16 cellular contexts compared by ENCODE assay signal in the genomic region with DNA sequence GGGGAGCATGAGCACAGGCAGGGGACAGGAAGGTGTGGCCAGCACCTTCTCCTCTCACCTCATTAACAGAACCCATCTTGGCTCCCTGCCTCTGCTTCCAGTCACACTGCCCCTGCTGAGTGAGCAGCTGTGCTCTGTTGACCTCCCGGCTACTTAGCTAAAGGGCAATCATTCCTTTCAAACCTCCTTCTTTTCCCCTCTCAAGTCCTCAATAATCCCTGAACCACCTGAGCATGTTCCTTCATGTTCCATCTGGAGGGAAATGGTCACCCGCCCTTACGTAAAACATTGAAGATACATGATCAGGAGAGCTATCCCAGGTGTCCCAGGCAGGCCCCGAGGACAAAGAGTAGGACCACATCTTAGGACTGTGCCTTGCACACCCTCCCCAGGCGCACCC. TPM values are rescaled to one million over a fixed set of nuclear protein-coding genes. Genes with fewer than 3 reads are reported as not detected.
DNase-seq lines count a peak whose midpoint lies in the region; ATAC-seq, FAIRE-seq and TF ChIP-seq lines count a peak whose summit lies in the region.
"Had no signal": no experiment of that assay in that cellular context is flagged by ENCODE, and none has a peak within 500 bp of the region (broad histone marks: within the 10 kb centered on the region; RNA-seq: fewer than 3 reads in every experiment).

No MANE protein-coding gene starts in this region.

- dilution Hi-C loops in keratinocyte (cut with MboI; ENCODE audit: extremely low pct_ligation_motif_present, low sequenced_read_pairs): no loop called here

- H3K27ac ChIP-seq in RWPE2 (ENCODE audit: poor library complexity, severe bottlenecking) (peak overlapping the region; percentile 80), keratinocyte (ENCODE audit: control insufficient read depth, insufficient read depth, low read length) (peak overlapping the region; percentile 90)
- H3K27ac ChIP-seq: parathyroid adenoma had no signal

- H3K4me1 ChIP-seq in RWPE2 (ENCODE audit: insufficient read depth, poor library complexity, severe bottlenecking) (peaks cover 29% of the 10 kb centered on the region), keratinocyte (ENCODE audit: control insufficient read depth, extremely low read depth, insufficient read depth, low read length) (peaks cover 29% of the 10 kb centered on the region)
- H3K4me1 ChIP-seq: parathyroid adenoma had no signal

- no peaks in the 10 kb centered on the region for H4K20me1 ChIP-seq in keratinocyte (ENCODE audit: control insufficient read depth, extremely low read depth, insufficient read depth, low read length)

- H3K9me3 ChIP-seq in RWPE2 (ENCODE audit: severe bottlenecking) (no peaks in the 10 kb centered on the region), keratinocyte (ENCODE audit: control insufficient read depth, low read depth, low read length) (no peaks in the 10 kb centered on the region)

- no peak for TF ChIP-seq POLR2A in GM12892 (IDR thresholded peaks at IDR 0.05; ENCODE audit: low read depth, low read length)

- DNase-seq in A172 (ENCODE audit: low spot score): peak; percentile 51
- DNase-seq in DMS79 treated with DMSO at 0.1 percent for 48 hours (lab: John Stamatoyannopoulos, UW): peak; percentile 87
- no peak for DNase-seq in RWPE2 (ENCODE audit: low spot score)
- DNase-seq in keratinocyte (ENCODE audit: low read depth, low spot score): no peak
- no peak for DNase-seq in NCI-H2196 (lab: John Stamatoyannopoulos, UW; ENCODE audit: unreplicated experiment)
- DNase-seq in GM12892 (ENCODE audit: insufficient read length): no peak
- no peak for DNase-seq in SIG-M5 (lab: John Stamatoyannopoulos, UW)
- no peak for DNase-seq in NCI-H345 treated with DMSO at 0.1 percent for 48 hours (lab: John Stamatoyannopoulos, UW; ENCODE audit: unreplicated experiment)
- DNase-seq: activated CD8-positive, alpha-beta T cell treated with anti-CD3 and anti-CD28 coated beads, Interleukin-2, amount 10 ng/mL, durations not matched to agents 7 days and 5 days; amniotic stem cell; effector CD4-positive, alpha-beta T cell; head of caudate nucleus; NCI-H1105; T-helper 17 cell had no signal

- peak overlapping the region; percentile 91 for H2AFZ ChIP-seq in keratinocyte (ENCODE audit: control insufficient read depth, low read length)
- H2AFZ ChIP-seq: parathyroid adenoma had no signal

- H3K9ac ChIP-seq in keratinocyte (ENCODE audit: control insufficient read depth, extremely low read depth, insufficient read depth, low read length): peak overlapping the region; percentile 59
- H3K9ac ChIP-seq: parathyroid adenoma had no signal

- peak; percentile 62 for ATAC-seq in RWPE2 (ENCODE audit: low read depth)
- ATAC-seq: activated CD8-positive, alpha-beta T cell treated with anti-CD3 and anti-CD28 coated beads, Interleukin-2, amount 10 ng/mL, durations not matched to agents 7 days and 5 days; T-helper 17 cell had no signal

- no peaks in the 10 kb centered on the region for H3K79me2 ChIP-seq in keratinocyte (ENCODE audit: control insufficient read depth, insufficient read depth, low read length)
- H3K79me2 ChIP-seq: parathyroid adenoma had no signal

- H3K36me3 ChIP-seq in RWPE2 (ENCODE audit: low read depth): peaks cover 77% of the 10 kb centered on the region
- peaks cover 9 to 11% of the 10 kb centered on the region in 2 experiments for H3K36me3 ChIP-seq in keratinocyte (ENCODE audit: control insufficient read depth in 2 of 2, extremely low read depth in 1 of 2, insufficient read depth in 2 of 2, low read length in 2 of 2)

- TF ChIP-seq CTCF in RWPE2 (IDR thresholded peaks at IDR 0.05; ENCODE audit: poor library complexity, severe bottlenecking) (no peak), keratinocyte (optimal IDR thresholded peaks at IDR 0.05 in 1 of 3, IDR thresholded peaks at IDR 0.05 in 1 of 3, conservative IDR thresholded peaks at IDR 0.05 in 1 of 3; ENCODE audit: extremely low read depth in 1 of 3, insufficient read depth in 2 of 3, low read length in 3 of 3) (no peak)

- H3K9me1 ChIP-seq in keratinocyte (ENCODE audit: control insufficient read depth, extremely low read depth, insufficient read depth, low read length): no peaks in the 10 kb centered on the region

- peak overlapping the region; percentile 86 for H3K4me2 ChIP-seq in keratinocyte (ENCODE audit: control insufficient read depth, extremely low read depth, insufficient read depth, low read depth, low read length)

- no peaks in the 10 kb centered on the region for H3K27me3 ChIP-seq in RWPE2 (ENCODE audit: insufficient read depth, poor library complexity, severe bottlenecking)
- H3K27me3 ChIP-seq in keratinocyte (ENCODE audit: control insufficient read depth, extremely low read depth, insufficient read depth, low read length): no peaks in the 10 kb centered on the region

- H3K4me3 ChIP-seq in RWPE2 (ENCODE audit: severe bottlenecking) (no peak overlapping the region), keratinocyte (ENCODE audit: control insufficient read depth in 2 of 3, extremely low read depth in 1 of 3, insufficient read depth in 2 of 3, low read depth in 1 of 3, low read length in 3 of 3) (peak overlapping the region in 2 of 3 experiments; percentile 24 to 39)

- FAIRE-seq in keratinocyte (lab: Jason Lieb, UNC): no peak
- no peak for FAIRE-seq in GM12892 (lab: Jason Lieb, UNC)

RNA-seq across cellular contexts. Expression of gene MRPS10, which starts 21.7 kb away (rescaled TPM):
- 93.5 and 95.1 TPM in 2 replicates for total RNA-seq in A172 (2014; rRNA removed; shearing (Covaris generic))
- 44.9 to 80.1 TPM (median 59.5 TPM) in 3 replicates for polyA plus RNA-seq in keratinocyte
- polyA plus RNA-seq in keratinocyte (2011; ENCODE audit: low read depth): 21.9 TPM
- polyA plus RNA-seq in keratinocyte (2011; cell fraction: cytosol; rRNA removed): 44.6 and 83.1 TPM in 2 replicates
- polyA plus RNA-seq in keratinocyte (2011; cell fraction: nucleus; rRNA removed): 21.9 and 27.8 TPM in 2 replicates
- polyA plus RNA-seq in keratinocyte (2012; ENCODE audit: low replicate concordance): 29.9 and 53.5 TPM in 2 replicates
- polyA minus RNA-seq in keratinocyte: 5.9 to 32.7 TPM (median 13.5 TPM) in 3 replicates
- 16.1 TPM for polyA minus RNA-seq in keratinocyte (2011; cell fraction: cytosol; rRNA and poly(A)+ RNA removed)
- 7.9 and 15.9 TPM in 2 replicates for polyA minus RNA-seq in keratinocyte (2011; cell fraction: nucleus; rRNA and poly(A)+ RNA removed)
- 35.6 TPM for polyA plus RNA-seq in GM12892 (2012; ENCODE audit: missing spikeins)

RNA-seq across cellular contexts. Expression of gene GUCA1B, which starts 44.6 kb away (rescaled TPM):
- not detected in 2 replicates for total RNA-seq in A172 (2014; rRNA removed; shearing (Covaris generic))
- polyA plus RNA-seq in keratinocyte: 0.08 to 0.28 TPM (median 0.17 TPM) in 3 replicates
- polyA plus RNA-seq in keratinocyte (2011; ENCODE audit: low read depth): 3.1 TPM
- 0.06 TPM in 2 replicates for polyA plus RNA-seq in keratinocyte (2011; cell fraction: cytosol; rRNA removed)
- polyA plus RNA-seq in keratinocyte (2011; cell fraction: nucleus; rRNA removed): 0.64 and 0.87 TPM in 2 replicates
- polyA plus RNA-seq in keratinocyte (2012; ENCODE audit: low replicate concordance): 2.3 TPM in 1 of 2 replicates, not detected in the other
- 0.38 TPM in 1 of 3 replicates, not detected in the others for polyA minus RNA-seq in keratinocyte
- polyA minus RNA-seq in keratinocyte (2011; cell fraction: cytosol; rRNA and poly(A)+ RNA removed): not detected
- polyA minus RNA-seq in keratinocyte (2011; cell fraction: nucleus; rRNA and poly(A)+ RNA removed): 0.53 and 1.1 TPM in 2 replicates
- 0.98 TPM for polyA plus RNA-seq in GM12892 (2012; ENCODE audit: missing spikeins)
- total RNA-seq: HT1080 had no signal

Comparison
In these comparisons a context has a peak if more than half of its experiments do, and no peak if none do; other contexts are left out.
1. DNase-seq: peak in A172 (single experiment) and DMS79 treated with DMSO at 0.1 percent for 48 hours (single experiment); none in RWPE2 (single experiment), keratinocyte (single experiment), NCI-H2196 (single experiment), GM12892 (single experiment), SIG-M5 (single experiment) and NCI-H345 treated with DMSO at 0.1 percent for 48 hours (single experiment).